ENCODE assay signal across 1 cellular context in genomic region chr19:2022289-2022688, GRCh38.
TF ChIP-seq lines count a peak whose summit lies in the region.

No MANE protein-coding gene starts in this region.

TF ChIP-seq in K562, 482 proteins besides CTCF, POLR2A, EP300 and RAD21:
- TF ChIP-seq NR2C2 (CRISPR knock-in tag; IDR thresholded peaks at IDR 0.05), result no peak
- no peak for TF ChIP-seq NR2C2 (tag; IDR thresholded peaks at IDR 0.05)
- TF ChIP-seq GTF2A2 (tag; IDR thresholded peaks at IDR 0.05), result no peak
- TF ChIP-seq ELF1 (tag; IDR thresholded peaks at IDR 0.05), result no peak
- TF ChIP-seq ZNF512 (tag; IDR thresholded peaks at IDR 0.05), result peak; percentile 72; the same call in 1 of the 2 replicates
- no peak for TF ChIP-seq DACH1 (IDR thresholded peaks at IDR 0.05; ENCODE audit: partially characterized antibody)
